ENCODE assay signal across 14 cellular contexts in the genomic region with DNA sequence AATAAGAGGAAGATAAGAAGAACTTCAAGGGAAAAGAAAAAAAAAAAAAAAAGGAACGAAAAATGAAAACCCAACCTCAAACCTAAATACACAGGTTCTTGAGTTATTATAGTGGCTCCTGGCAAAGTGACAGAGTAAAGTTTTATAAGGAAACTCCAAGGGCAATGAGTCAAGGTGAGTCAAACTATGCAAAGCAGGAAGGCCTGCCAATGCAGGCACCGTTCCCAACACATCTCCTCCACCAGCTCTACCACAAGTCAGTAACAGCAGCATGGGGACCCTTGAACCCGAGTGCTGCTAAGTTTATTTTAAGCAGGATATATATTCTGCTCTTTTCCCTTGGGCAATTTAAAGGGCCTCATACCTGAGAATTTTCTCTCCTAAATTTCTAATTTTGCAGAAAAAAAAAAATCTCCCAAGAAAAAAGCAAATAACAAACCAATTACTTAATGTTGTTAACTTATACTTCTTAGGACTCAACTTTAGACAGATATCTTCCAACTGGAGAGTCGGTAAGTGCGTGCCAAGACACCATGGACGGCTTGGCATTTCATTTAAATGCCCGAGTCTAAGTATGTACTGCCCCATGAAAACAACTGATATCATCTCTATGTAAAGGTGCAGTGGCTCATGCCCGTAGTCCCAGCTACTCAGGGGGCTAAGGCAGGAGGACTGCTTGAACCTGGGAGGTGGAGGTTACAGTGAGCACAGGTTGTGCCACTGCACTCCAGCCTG.
DNase-seq lines count a peak whose midpoint lies in the region; ATAC-seq and TF ChIP-seq lines count a peak whose summit lies in the region.
"Had no signal": no experiment of that assay in that cellular context is flagged by ENCODE, and none has a peak within 500 bp of the region (broad histone marks: within the 10 kb centered on the region; RNA-seq: fewer than 3 reads in every experiment).

No MANE protein-coding gene starts in this region.

- H3K9me3 ChIP-seq in ascending aorta (no peaks in the 10 kb centered on the region), left ventricle myocardium inferior (replicated peaks) (no peaks in the 10 kb centered on the region), transverse colon (no peaks in the 10 kb centered on the region)
- H3K9me3 ChIP-seq: upper lobe of left lung had no signal

- WGBS in transverse colon (ENCODE audit: low coverage in 1 of 2), 2 donors = 72 to 93% methylated on average over 4 to 8 of the region's 8 CpGs

- TF ChIP-seq CTCF in ascending aorta (IDR thresholded peaks at IDR 0.05) (no peak), left ventricle myocardium inferior (IDR thresholded peaks at IDR 0.05; ENCODE audit: borderline replicate concordance) (no peak), transverse colon (IDR thresholded peaks at IDR 0.05) (no peak)

- peak; percentile 34 for ATAC-seq in activated naive CD8-positive, alpha-beta T cell treated with anti-CD3 and anti-CD28 coated beads, Interleukin-2, amount 50 U/mL, for 24 hours
- ATAC-seq in HG03378 (IDR thresholded peaks at IDR 0.05; ENCODE audit: unreplicated experiment) = no peak

- peak overlapping the region; percentile 26 for H3K27ac Mint-ChIP-seq in activated naive CD8-positive, alpha-beta T cell treated with anti-CD3 and anti-CD28 coated beads, Interleukin-2, amount 50 U/mL, for 24 hours
- H3K27ac Mint-ChIP-seq in activated naive CD8-positive, alpha-beta T cell treated with anti-CD3 and anti-CD28 coated beads for 36 hours = no peak overlapping the region

- no peaks in the 10 kb centered on the region for H3K27me3 ChIP-seq in ascending aorta
- H3K27me3 ChIP-seq in left ventricle myocardium inferior (ENCODE audit: low read depth) = no peaks in the 10 kb centered on the region
- H3K27me3 ChIP-seq in transverse colon = no peaks in the 10 kb centered on the region
- H3K27me3 ChIP-seq in H7 (ENCODE audit: control insufficient read depth, insufficient read depth, low read length) = no peaks in the 10 kb centered on the region
- H3K27me3 ChIP-seq: upper lobe of left lung had no signal

- TF ChIP-seq POLR2A in transverse colon (IDR thresholded peaks at IDR 0.05) = no peak

- no peaks in the 10 kb centered on the region for H3K9me3 Mint-ChIP-seq in activated naive CD8-positive, alpha-beta T cell treated with anti-CD3 and anti-CD28 coated beads, Interleukin-2, amount 50 U/mL, for 24 hours
- H3K9me3 Mint-ChIP-seq in activated naive CD8-positive, alpha-beta T cell treated with anti-CD3 and anti-CD28 coated beads for 36 hours = no peaks in the 10 kb centered on the region
- H3K9me3 Mint-ChIP-seq: immature natural killer cell had no signal

- H3K27me3 Mint-ChIP-seq in activated naive CD8-positive, alpha-beta T cell treated with anti-CD3 and anti-CD28 coated beads, Interleukin-2, amount 50 U/mL, for 24 hours = no peaks in the 10 kb centered on the region
- no peaks in the 10 kb centered on the region for H3K27me3 Mint-ChIP-seq in activated naive CD8-positive, alpha-beta T cell treated with anti-CD3 and anti-CD28 coated beads for 36 hours

- intact Hi-C loops in ascending aorta (cut with DNase I) (loop anchor here (10.0 kb wide), 1 partner anchor 496 kb away; no protein-coding TSS in a partner anchor), left ventricle myocardium inferior (cut with micrococcal nuclease) (no loop called here), transverse colon (cut with DNase I; ENCODE audit: low total_unique reads) (no loop called here)

- H3K36me3 Mint-ChIP-seq in activated naive CD8-positive, alpha-beta T cell treated with anti-CD3 and anti-CD28 coated beads, Interleukin-2, amount 50 U/mL, for 24 hours (ENCODE audit: low read depth) = peaks cover 31% of the 10 kb centered on the region
- H3K36me3 Mint-ChIP-seq in activated naive CD8-positive, alpha-beta T cell treated with anti-CD3 and anti-CD28 coated beads for 36 hours = peaks cover 1% of the 10 kb centered on the region

- in situ Hi-C loops in transverse colon (cut with MboI; ENCODE audit: low pct_ligation_motif_present in 1 of 4, low pct_unique_long_range_greater_than_20kb in 1 of 4, low sequenced_read_pairs in 3 of 4) = loop anchor here in 3 of 4 donors (25.0 kb wide), 2 partner anchors 273 to 673 kb away; no protein-coding TSS in a partner anchor

- no peak for TF ChIP-seq EP300 in transverse colon (IDR thresholded peaks at IDR 0.05; ENCODE audit: low read depth)

- DNase-seq in activated naive CD8-positive, alpha-beta T cell treated with anti-CD3 and anti-CD28 coated beads, Interleukin-2, amount 50 U/mL, for 24 hours = no peak
- DNase-seq in activated naive CD8-positive, alpha-beta T cell treated with anti-CD3 and anti-CD28 coated beads for 36 hours = no peak
- DNase-seq in ascending aorta (ENCODE audit: low spot score in 2 of 2) = peak in 1 of 2 donors; percentile 84
- DNase-seq in left ventricle myocardium inferior = peak; percentile 46
- peak; percentile 49 for DNase-seq in transverse colon
- no peak for DNase-seq in activated CD8-positive, alpha-beta memory T cell treated with anti-CD3 and anti-CD28 coated beads, Interleukin-2, amount 50 U/mL, for 4 hours
- DNase-seq in H7 = no peak
- DNase-seq: immature natural killer cell, KBM-7, NCI-H82, nucleus accumbens had no signal

- H3K4me3 ChIP-seq in ascending aorta = no peak overlapping the region
- H3K4me3 ChIP-seq in left ventricle myocardium inferior = no peak overlapping the region
- H3K4me3 ChIP-seq in transverse colon = no peak overlapping the region
- no peak overlapping the region for H3K4me3 ChIP-seq in H7 (ENCODE audit: insufficient read depth, low read depth, low read length)
- H3K4me3 ChIP-seq: coronary artery, upper lobe of left lung had no signal

- H3K36me3 ChIP-seq in ascending aorta (peaks cover 13 to 30% of the 10 kb centered on the region in 2 donors), left ventricle myocardium inferior (peaks cover 51% of the 10 kb centered on the region), transverse colon (peaks cover 0 to 4% (median 0%) of the 10 kb centered on the region in 4 donors), H7 (replicated peaks; ENCODE audit: control insufficient read depth, insufficient read depth, low read length) (peaks cover 17% of the 10 kb centered on the region)

- no peak overlapping the region for H3K4me3 Mint-ChIP-seq in activated naive CD8-positive, alpha-beta T cell treated with anti-CD3 and anti-CD28 coated beads, Interleukin-2, amount 50 U/mL, for 24 hours
- no peak overlapping the region for H3K4me3 Mint-ChIP-seq in activated naive CD8-positive, alpha-beta T cell treated with anti-CD3 and anti-CD28 coated beads for 36 hours
- H3K4me3 Mint-ChIP-seq: immature natural killer cell had no signal

- H3K27ac ChIP-seq in ascending aorta (peak overlapping the region; percentile 68 to 73), left ventricle myocardium inferior (replicated peaks) (peak overlapping the region; percentile 66), transverse colon (no peak overlapping the region)
- H3K27ac ChIP-seq: coronary artery, upper lobe of left lung had no signal

- H3K4me1 Mint-ChIP-seq in activated naive CD8-positive, alpha-beta T cell treated with anti-CD3 and anti-CD28 coated beads, Interleukin-2, amount 50 U/mL, for 24 hours = peaks cover 4% of the 10 kb centered on the region
- H3K4me1 Mint-ChIP-seq in activated naive CD8-positive, alpha-beta T cell treated with anti-CD3 and anti-CD28 coated beads for 36 hours = no peaks in the 10 kb centered on the region

- H3K4me1 ChIP-seq in ascending aorta (peaks cover 5 to 34% of the 10 kb centered on the region in 2 donors), left ventricle myocardium inferior (peaks cover 67% of the 10 kb centered on the region), transverse colon (peaks cover 3 to 38% (median 14%) of the 10 kb centered on the region in 4 donors)

Comparison
In these comparisons a context has a peak if more than half of its experiments do, and no peak if none do; other contexts are left out.
1. DNase-seq: peak in left ventricle myocardium inferior (single experiment) and transverse colon (single experiment); none in activated naive CD8-positive, alpha-beta T cell treated with anti-CD3 and anti-CD28 coated beads, Interleukin-2, amount 50 U/mL, for 24 hours (single experiment), activated naive CD8-positive, alpha-beta T cell treated with anti-CD3 and anti-CD28 coated beads for 36 hours (single experiment), activated CD8-positive, alpha-beta memory T cell treated with anti-CD3 and anti-CD28 coated beads, Interleukin-2, amount 50 U/mL, for 4 hours (single experiment) and H7 (single experiment).
2. H3K27ac ChIP-seq: peak in ascending aorta (2 of 2) and left ventricle myocardium inferior (single experiment); none in transverse colon (0 of 4).